ENCODE assay signal across 20 cellular contexts in genomic region chr7:79320741-79321473, GRCh38.
"Had no signal": no experiment of that assay in that cellular context is flagged by ENCODE, and none has a peak within 500 bp of the region (broad histone marks: within the 10 kb centered on the region; RNA-seq: fewer than 3 reads in every experiment).

No MANE protein-coding gene starts in this region.

- H3K4me1 Mint-ChIP-seq: activated naive CD8-positive, alpha-beta T cell treated with anti-CD3 and anti-CD28 coated beads, Interleukin-2, amount 10 ng/mL, durations not matched to agents 7 days and 5 days had no signal

- H3K4me3 Mint-ChIP-seq: activated naive CD8-positive, alpha-beta T cell treated with anti-CD3 and anti-CD28 coated beads, Interleukin-2, amount 10 ng/mL, durations not matched to agents 7 days and 5 days; activated T-helper 1 cell treated with anti-CD3 and anti-CD28 coated beads, Interleukin-12 subunit alpha, Interleukin-12 subunit beta, Interleukin-2, Interleukin-4 antibody, amounts not matched to agents 30 ng/mL and 10 ng/mL and 1 ng/mL, durations not matched to agents 14 hours and 24 hours and 36 hours; natural killer cell treated with Interleukin-12 subunit alpha and Interleukin-12 subunit beta and Interleukin-15 and Interleukin-18, amount 100 ng/mL, for 72 hours; T-helper 2 cell treated with Interferon-gamma antibody and Interleukin-4, amounts not matched to agents 5 μg/mL and 100 μg/mL, for 36 hours had no signal

- ATAC-seq: activated CD4-positive, CD25-positive, alpha-beta regulatory T cell treated with anti-CD3 and anti-CD28 coated beads, Interleukin-2, amount 50 U/mL, for 24 hours; left ventricle myocardium superior; natural killer cell treated with Interleukin-12 subunit alpha and Interleukin-12 subunit beta and Interleukin-15 and Interleukin-18, amount 100 ng/mL, for 72 hours had no signal

- H3K4me3 ChIP-seq: cardiac muscle cell, esophagus muscularis mucosa, right atrium auricular region, skin epidermis, tibial nerve had no signal

- DNase-seq: activated CD4-positive, alpha-beta T cell treated with anti-CD3 and anti-CD28 coated beads, Interleukin-2, amount 50 U/mL, for 1 hour; activated CD8-positive, alpha-beta memory T cell treated with anti-CD3 and anti-CD28 coated beads for 24 hours; activated naive CD8-positive, alpha-beta T cell treated with anti-CD3 and anti-CD28 coated beads, Interleukin-2, amount 10 ng/mL, durations not matched to agents 7 days and 5 days; aorta; hypothalamus; kidney glomerular epithelial cell; left ventricle myocardium superior; mesenchymal stem cell; posterior cingulate gyrus; stimulated activated CD4-positive, alpha-beta T cell treated with anti-CD3 and anti-CD28 coated beads, Interleukin-4, amount 100 ng/mL, for 24 hours; stimulated activated naive CD4-positive, alpha-beta T cell had no signal

- H3K36me3 Mint-ChIP-seq: activated naive CD8-positive, alpha-beta T cell treated with anti-CD3 and anti-CD28 coated beads, Interleukin-2, amount 10 ng/mL, durations not matched to agents 7 days and 5 days had no signal

- H3K27ac ChIP-seq: cardiac muscle cell, esophagus muscularis mucosa, right atrium auricular region, skin epidermis, tibial nerve had no signal

- H3K9me3 ChIP-seq: esophagus muscularis mucosa, right atrium auricular region, tibial nerve had no signal

- H3K36me3 ChIP-seq: cardiac muscle cell, esophagus muscularis mucosa, right atrium auricular region, tibial nerve had no signal

- H3K27ac Mint-ChIP-seq: activated naive CD8-positive, alpha-beta T cell treated with anti-CD3 and anti-CD28 coated beads, Interleukin-2, amount 10 ng/mL, durations not matched to agents 7 days and 5 days; activated T-helper 1 cell treated with anti-CD3 and anti-CD28 coated beads, Interleukin-12 subunit alpha, Interleukin-12 subunit beta, Interleukin-2, Interleukin-4 antibody, amounts not matched to agents 30 ng/mL and 10 ng/mL and 1 ng/mL, durations not matched to agents 14 hours and 24 hours and 36 hours; natural killer cell treated with Interleukin-12 subunit alpha and Interleukin-12 subunit beta and Interleukin-15 and Interleukin-18, amount 100 ng/mL, for 72 hours; T-helper 2 cell treated with Interferon-gamma antibody and Interleukin-4, amounts not matched to agents 5 μg/mL and 100 μg/mL, for 36 hours had no signal

- H3K4me1 ChIP-seq: tibial nerve had no signal

- H3K27me3 ChIP-seq: cardiac muscle cell, esophagus muscularis mucosa, right atrium auricular region, tibial nerve had no signal

- H3K9me3 Mint-ChIP-seq: activated naive CD8-positive, alpha-beta T cell treated with anti-CD3 and anti-CD28 coated beads, Interleukin-2, amount 10 ng/mL, durations not matched to agents 7 days and 5 days; activated T-helper 1 cell treated with anti-CD3 and anti-CD28 coated beads, Interleukin-12 subunit alpha, Interleukin-12 subunit beta, Interleukin-2, Interleukin-4 antibody, amounts not matched to agents 30 ng/mL and 10 ng/mL and 1 ng/mL, durations not matched to agents 14 hours and 24 hours and 36 hours; T-helper 2 cell treated with Interferon-gamma antibody and Interleukin-4, amounts not matched to agents 5 μg/mL and 100 μg/mL, for 36 hours had no signal

- H3K27me3 Mint-ChIP-seq: natural killer cell treated with Interleukin-12 subunit alpha and Interleukin-12 subunit beta and Interleukin-15 and Interleukin-18, amount 100 ng/mL, for 72 hours had no signal
